ENCODE assay signal across 17 cellular contexts in the genomic region with DNA sequence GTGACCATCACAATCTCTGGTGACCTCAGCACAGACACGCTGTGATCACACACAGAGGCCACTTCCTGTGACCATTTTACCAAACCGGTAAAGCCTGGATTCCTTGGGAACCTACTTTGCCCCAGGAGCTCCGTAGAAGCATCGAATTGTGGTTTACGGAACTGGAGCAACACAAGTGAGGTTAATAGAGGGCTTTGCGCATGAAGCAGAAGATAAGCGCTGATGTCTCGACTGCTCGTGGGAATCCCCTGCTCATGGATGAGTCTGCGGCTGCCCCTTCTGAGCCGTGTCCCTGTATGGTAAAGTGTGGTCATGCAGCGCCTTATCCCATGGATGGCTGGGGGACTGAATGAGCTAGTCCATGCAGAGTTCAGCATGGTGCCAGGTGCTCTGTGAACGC. TPM values are rescaled to one million over a fixed set of nuclear protein-coding genes. Genes with fewer than 3 reads are reported as not detected.
"Had no signal": no experiment of that assay in that cellular context is flagged by ENCODE, and none has a peak within 500 bp of the region (broad histone marks: within the 10 kb centered on the region; RNA-seq: fewer than 3 reads in every experiment).

No MANE protein-coding gene starts in this region.

- H3K27ac Mint-ChIP-seq: activated naive CD4-positive, alpha-beta T cell treated with anti-CD3 and anti-CD28 coated beads for 36 hours; naive thymus-derived CD4-positive, alpha-beta T cell; stimulated activated naive B cell treated with anti-CD40 and anti-IgM and Interleukin-4, amounts not matched to agents 10 μg/mL and 1 μg/mL and 100 μg/mL, for 72 hours had no signal

- H3K27me3 ChIP-seq: dorsolateral prefrontal cortex, gastroesophageal sphincter, neutrophil, upper lobe of right lung had no signal

- FAIRE-seq: astrocyte had no signal

- H3K4me3 ChIP-seq: dorsolateral prefrontal cortex, gastroesophageal sphincter, mucosa of descending colon, SK-N-MC, upper lobe of right lung had no signal

- H3K4me1 Mint-ChIP-seq: stimulated activated naive B cell treated with anti-CD40 and anti-IgM and Interleukin-4, amounts not matched to agents 10 μg/mL and 1 μg/mL and 100 μg/mL, for 72 hours had no signal

- H3K4me3 Mint-ChIP-seq: activated naive CD4-positive, alpha-beta T cell treated with anti-CD3 and anti-CD28 coated beads for 36 hours; naive thymus-derived CD4-positive, alpha-beta T cell; stimulated activated naive B cell treated with anti-CD40 and anti-IgM and Interleukin-4, amounts not matched to agents 10 μg/mL and 1 μg/mL and 100 μg/mL, for 72 hours had no signal

- H3K27ac ChIP-seq: gastroesophageal sphincter, neutrophil, SK-N-MC, upper lobe of right lung had no signal

- ATAC-seq: gastroesophageal sphincter; mucosa of descending colon; naive thymus-derived CD4-positive, alpha-beta T cell; stimulated activated naive B cell treated with anti-CD40 and anti-IgM and Interleukin-4, amounts not matched to agents 10 μg/mL and 1 μg/mL and 100 μg/mL, for 72 hours; upper lobe of right lung had no signal

- H3K9me3 ChIP-seq: gastroesophageal sphincter, mucosa of descending colon, neutrophil, upper lobe of right lung had no signal

- H3K9me3 Mint-ChIP-seq: activated naive CD4-positive, alpha-beta T cell treated with anti-CD3 and anti-CD28 coated beads for 36 hours; stimulated activated naive B cell treated with anti-CD40 and anti-IgM and Interleukin-4, amounts not matched to agents 10 μg/mL and 1 μg/mL and 100 μg/mL, for 72 hours had no signal

- H3K4me1 ChIP-seq: upper lobe of right lung had no signal

- H3K36me3 ChIP-seq: neutrophil, upper lobe of right lung had no signal

- DNase-seq: activated CD4-positive, alpha-beta T cell treated with anti-CD3 and anti-CD28 coated beads, Interleukin-2, amount 50 U/mL, for 48 hours; activated naive CD4-positive, alpha-beta T cell treated with anti-CD3 and anti-CD28 coated beads for 36 hours; dorsolateral prefrontal cortex; erythroblast; mammary epithelial cell; mucosa of descending colon; retina; stimulated activated CD4-positive, alpha-beta T cell treated with anti-CD3 and anti-CD28 coated beads, Interleukin-2, amount 100 ng/mL, for 48 hours; stimulated activated naive B cell treated with anti-CD40 and anti-IgM and Interleukin-4, amounts not matched to agents 10 μg/mL and 1 μg/mL and 100 μg/mL, for 72 hours; T1000 had no signal

- H3K36me3 Mint-ChIP-seq: naive thymus-derived CD4-positive, alpha-beta T cell; stimulated activated naive B cell treated with anti-CD40 and anti-IgM and Interleukin-4, amounts not matched to agents 10 μg/mL and 1 μg/mL and 100 μg/mL, for 72 hours had no signal

RNA-seq across cellular contexts. Expression of a gene that starts 53.6 kb away (rescaled TPM):
- total RNA-seq: bronchial epithelial cell, mammary epithelial cell had no signal
